In the genomic region with DNA sequence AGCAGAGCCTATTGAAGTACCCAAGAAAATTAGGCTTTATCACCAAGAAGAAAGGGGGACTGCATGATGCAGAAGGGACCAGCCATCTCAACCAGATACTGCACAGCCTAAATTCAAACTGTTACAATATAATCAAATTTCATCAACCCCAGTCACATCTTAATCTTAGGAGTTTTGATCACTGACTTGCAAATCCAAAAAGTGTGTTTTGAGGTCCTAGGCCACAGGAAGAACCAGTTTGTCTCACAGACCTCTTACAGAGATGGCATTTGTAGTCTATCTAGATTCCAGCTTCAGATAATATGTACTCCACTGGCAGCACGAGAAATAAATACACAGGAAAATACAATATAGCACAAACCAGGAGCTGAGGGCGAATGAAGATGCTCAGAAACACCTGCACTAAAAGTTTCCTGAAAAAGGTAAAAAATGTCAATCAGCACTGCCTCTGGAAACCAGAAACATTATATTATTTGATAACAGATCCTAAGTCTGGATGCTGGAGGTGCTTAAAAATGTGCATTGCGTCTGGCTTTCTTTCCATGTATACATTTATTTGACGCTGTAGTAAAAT, we compare ENCODE assay signal across 1 cellular context.
TF ChIP-seq lines count a peak whose summit lies in the region.

No MANE protein-coding gene starts in this region.

TF ChIP-seq in SK-N-SH, 30 proteins besides CTCF, POLR2A, EP300 and RAD21 (continued from another document):
- TF ChIP-seq, protein P1, sequence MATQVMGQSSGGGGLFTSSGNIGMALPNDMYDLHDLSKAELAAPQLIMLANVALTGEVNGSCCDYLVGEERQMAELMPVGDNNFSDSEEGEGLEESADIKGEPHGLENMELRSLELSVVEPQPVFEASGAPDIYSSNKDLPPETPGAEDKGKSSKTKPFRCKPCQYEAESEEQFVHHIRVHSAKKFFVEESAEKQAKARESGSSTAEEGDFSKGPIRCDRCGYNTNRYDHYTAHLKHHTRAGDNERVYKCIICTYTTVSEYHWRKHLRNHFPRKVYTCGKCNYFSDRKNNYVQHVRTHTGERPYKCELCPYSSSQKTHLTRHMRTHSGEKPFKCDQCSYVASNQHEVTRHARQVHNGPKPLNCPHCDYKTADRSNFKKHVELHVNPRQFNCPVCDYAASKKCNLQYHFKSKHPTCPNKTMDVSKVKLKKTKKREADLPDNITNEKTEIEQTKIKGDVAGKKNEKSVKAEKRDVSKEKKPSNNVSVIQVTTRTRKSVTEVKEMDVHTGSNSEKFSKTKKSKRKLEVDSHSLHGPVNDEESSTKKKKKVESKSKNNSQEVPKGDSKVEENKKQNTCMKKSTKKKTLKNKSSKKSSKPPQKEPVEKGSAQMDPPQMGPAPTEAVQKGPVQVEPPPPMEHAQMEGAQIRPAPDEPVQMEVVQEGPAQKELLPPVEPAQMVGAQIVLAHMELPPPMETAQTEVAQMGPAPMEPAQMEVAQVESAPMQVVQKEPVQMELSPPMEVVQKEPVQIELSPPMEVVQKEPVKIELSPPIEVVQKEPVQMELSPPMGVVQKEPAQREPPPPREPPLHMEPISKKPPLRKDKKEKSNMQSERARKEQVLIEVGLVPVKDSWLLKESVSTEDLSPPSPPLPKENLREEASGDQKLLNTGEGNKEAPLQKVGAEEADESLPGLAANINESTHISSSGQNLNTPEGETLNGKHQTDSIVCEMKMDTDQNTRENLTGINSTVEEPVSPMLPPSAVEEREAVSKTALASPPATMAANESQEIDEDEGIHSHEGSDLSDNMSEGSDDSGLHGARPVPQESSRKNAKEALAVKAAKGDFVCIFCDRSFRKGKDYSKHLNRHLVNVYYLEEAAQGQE (IDR thresholded peaks at IDR 0.05; ENCODE audit: low read depth, low read length): no peak
